ENCODE assay signal across 8 cellular contexts in the genomic region with DNA sequence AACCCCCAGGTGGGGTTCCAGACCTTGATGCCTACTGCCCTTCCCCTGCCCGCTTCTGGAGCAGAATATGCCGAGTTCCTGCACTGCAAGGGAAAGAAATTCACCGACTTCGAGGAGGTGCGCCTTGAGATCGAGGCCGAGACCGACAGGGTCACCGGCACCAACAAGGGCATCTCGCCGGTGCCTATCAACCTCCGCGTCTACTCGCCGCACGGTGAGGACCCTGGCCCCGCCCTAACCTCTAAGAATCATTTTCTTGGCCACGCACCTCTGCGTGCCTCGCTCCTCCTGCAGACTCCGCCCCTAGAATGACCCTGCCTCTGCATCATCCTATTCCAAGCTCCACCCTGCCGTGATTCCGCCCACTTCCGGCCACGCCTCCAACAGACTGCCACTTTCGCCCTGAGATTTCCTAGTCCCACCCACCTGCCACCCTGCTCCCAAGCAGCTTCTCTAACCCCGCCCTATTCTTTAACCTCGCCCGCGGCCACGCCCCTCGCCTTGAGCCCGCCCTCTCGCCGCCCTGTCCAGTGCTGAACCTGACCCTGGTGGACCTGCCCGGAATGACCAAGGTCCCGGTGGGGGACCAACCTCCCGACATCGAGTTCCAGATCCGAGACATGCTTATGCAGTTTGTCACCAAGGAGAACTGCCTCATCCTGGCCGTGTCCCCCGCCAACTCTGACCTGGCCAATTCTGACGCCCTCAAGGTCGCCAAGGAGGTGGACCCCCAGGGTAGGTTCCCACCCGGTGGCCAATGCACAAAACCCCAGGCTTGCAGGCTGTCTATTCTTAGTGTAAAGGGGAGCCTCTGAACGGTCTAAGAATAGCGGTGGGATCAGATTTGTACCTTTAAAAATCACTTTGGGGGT. TPM values are rescaled to one million over a fixed set of nuclear protein-coding genes. Genes with fewer than 3 reads are reported as not detected.
DNase-seq lines count a peak whose midpoint lies in the region; TF ChIP-seq lines count a peak whose summit lies in the region.

No MANE protein-coding gene starts in this region.

- no peak overlapping the region for H3K27ac ChIP-seq in H9 (ENCODE audit: insufficient read length, low read depth, low read length)
- H3K27ac ChIP-seq in cingulate gyrus (ENCODE audit: low read depth, low read length), result peak overlapping the region; percentile 19
- peak overlapping the region; percentile 42 for H3K27ac ChIP-seq in layer of hippocampus (ENCODE audit: low read depth, low read length)

- no peaks in the 10 kb centered on the region for H3K79me2 ChIP-seq in H9 (ENCODE audit: insufficient read depth, low read length)

- no peak overlapping the region for H3K14ac ChIP-seq in H9 (ENCODE audit: insufficient read depth, low read length)

- H3K23me2 ChIP-seq in H9 (ENCODE audit: insufficient read length, low read depth, low read length, poor library complexity, severe bottlenecking), result peaks cover 3% of the 10 kb centered on the region

- H3K4me1 Mint-ChIP-seq in H9, result peaks cover 12 to 14% of the 10 kb centered on the region in 2 experiments

- no peak; the same call in 2 of the 3 replicates for TF ChIP-seq CTCF in H9 (conservative IDR thresholded peaks at IDR 0.05)

- no peak overlapping the region for H4K91ac ChIP-seq in H9 (ENCODE audit: insufficient read length, low read depth, low read length)

- no peak overlapping the region for H2BK15ac ChIP-seq in H9 (ENCODE audit: low read depth, low read length)

- H3K9me3 Mint-ChIP-seq in H9, result no peaks in the 10 kb centered on the region

- no peaks in the 10 kb centered on the region; the same call in 1 of the 2 replicates for H3K27me3 Mint-ChIP-seq in H9 (ENCODE audit: low read depth)

- no peaks in the 10 kb centered on the region for H3K9me3 ChIP-seq in H9 (ENCODE audit: control insufficient read depth, low read depth, low read length)

- no peak overlapping the region for H3K9ac ChIP-seq in H9 (ENCODE audit: extremely low read depth, insufficient read length, low read length)

- H3K18ac ChIP-seq in H9 (ENCODE audit: insufficient read length, low read depth, low read length), result no peak overlapping the region

- H2BK5ac ChIP-seq in H9 (ENCODE audit: insufficient read length, low read length), result no peak overlapping the region

- no peak overlapping the region for H2BK120ac ChIP-seq in H9 (ENCODE audit: low read depth, low read length, poor library complexity, severe bottlenecking)

- H2AK5ac ChIP-seq in H9 (ENCODE audit: insufficient read length, low read length), result no peak overlapping the region

- no peaks in the 10 kb centered on the region for H3K4me1 ChIP-seq in H9 (ENCODE audit: insufficient read depth, low read length)

- no peak overlapping the region for H3K56ac ChIP-seq in H9 (ENCODE audit: insufficient read length, low read depth, low read length)

- peaks cover 11 to 41% (median 31%) of the 10 kb centered on the region in 3 experiments for H3K36me3 Mint-ChIP-seq in H9 (ENCODE audit: insufficient read depth in 1 of 3, low read depth in 3 of 3)

- no peak overlapping the region for H4K8ac ChIP-seq in H9 (replicated peaks; ENCODE audit: insufficient read length, low read depth, low read length)

- peak overlapping the region; percentile 7 to 87 (median 59); a peak in 5 of 7 replicates for H3K27ac Mint-ChIP-seq in H9

- H3K4me3 Mint-ChIP-seq in H9, result peak overlapping the region; percentile 63 to 66

- H3K27me3 ChIP-seq in H9 (ENCODE audit: insufficient read depth, low read length) (no peaks in the 10 kb centered on the region), layer of hippocampus (ENCODE audit: control insufficient read depth, insufficient read depth, low read length) (no peaks in the 10 kb centered on the region)

- no peak overlapping the region for H2BK12ac ChIP-seq in H9 (ENCODE audit: insufficient read length, low read depth, low read length)

- H3T11ph ChIP-seq in H9 (ENCODE audit: low read length), result no peak overlapping the region

- no peak overlapping the region for H4K5ac ChIP-seq in H9 (ENCODE audit: insufficient read length, low read depth, low read length)

- no peaks in the 10 kb centered on the region for H3K79me1 ChIP-seq in H9 (ENCODE audit: insufficient read depth, low read depth, low read length, poor library complexity, severe bottlenecking)

- peak overlapping the region; percentile 36 for H3K4me2 ChIP-seq in H9 (ENCODE audit: insufficient read depth, insufficient read length, low read length)

- H2AFZ ChIP-seq in H9 (ENCODE audit: low read length), result no peak overlapping the region

- no peak overlapping the region for H3K4ac ChIP-seq in H9 (ENCODE audit: low read depth, low read length)

- WGBS in H9 (ENCODE audit: extremely low coverage, insufficient read length, low lambda C conversion rate), result no CpG with 5 or more reads among the region's 47 CpGs

- H4K20me1 ChIP-seq in H9 (ENCODE audit: control insufficient read depth, insufficient read depth, insufficient read length), result peaks cover 4% of the 10 kb centered on the region

- no peak overlapping the region for H2BK20ac ChIP-seq in H9 (ENCODE audit: low read depth, low read length, poor library complexity, severe bottlenecking)

- DNase-seq in ELR (ENCODE audit: low read depth) (peak; percentile 63), H9 (peak; percentile 100), NCI-H128 (lab: John Stamatoyannopoulos, UW; ENCODE audit: unreplicated experiment) (peak; percentile 61), NCI-H524 treated with DMSO at 0.1 percent for 48 hours (lab: John Stamatoyannopoulos, UW) (no peak)
- peak; percentile 97 for DNase-seq in activated CD4-positive, alpha-beta T cell treated with anti-CD3 and anti-CD28 coated beads for 48 hours
- peak; percentile 87 to 91 for DNase-seq in stimulated activated CD4-positive, alpha-beta T cell treated with anti-CD3 and anti-CD28 coated beads, Interleukin-1b, Interleukin-23, amount 100 ng/mL, for 4 hours (ENCODE audit: low read depth in 2 of 2)

- H3K23ac ChIP-seq in H9 (ENCODE audit: insufficient read length, low read depth, low read length), result no peak overlapping the region

RNA-seq across cellular contexts. Expression of gene DNM1, which starts 15.6 kb away (rescaled TPM):
- total RNA-seq in H9 (2021), result 54.3 and 58.0 TPM in 2 replicates

RNA-seq across cellular contexts. Expression of gene CIZ1, which starts 27.4 kb away (rescaled TPM):
- total RNA-seq in H9 (2021), result 101 and 104 TPM in 2 replicates

RNA-seq across cellular contexts. Expression of gene GOLGA2, which starts 57.1 kb away (rescaled TPM):
- 44.2 and 51.0 TPM in 2 replicates for total RNA-seq in H9 (2021)

RNA-seq across cellular contexts. Expression of gene SWI5, which starts 57.3 kb away (rescaled TPM):
- total RNA-seq in H9 (2021), result 25.0 and 25.6 TPM in 2 replicates

RNA-seq across cellular contexts. Expression of gene BBLN, which starts 58.7 kb away (rescaled TPM):
- total RNA-seq in H9 (2021), result 72.5 and 74.9 TPM in 2 replicates
